1 cellular context compared by ENCODE assay signal in the genomic region with DNA sequence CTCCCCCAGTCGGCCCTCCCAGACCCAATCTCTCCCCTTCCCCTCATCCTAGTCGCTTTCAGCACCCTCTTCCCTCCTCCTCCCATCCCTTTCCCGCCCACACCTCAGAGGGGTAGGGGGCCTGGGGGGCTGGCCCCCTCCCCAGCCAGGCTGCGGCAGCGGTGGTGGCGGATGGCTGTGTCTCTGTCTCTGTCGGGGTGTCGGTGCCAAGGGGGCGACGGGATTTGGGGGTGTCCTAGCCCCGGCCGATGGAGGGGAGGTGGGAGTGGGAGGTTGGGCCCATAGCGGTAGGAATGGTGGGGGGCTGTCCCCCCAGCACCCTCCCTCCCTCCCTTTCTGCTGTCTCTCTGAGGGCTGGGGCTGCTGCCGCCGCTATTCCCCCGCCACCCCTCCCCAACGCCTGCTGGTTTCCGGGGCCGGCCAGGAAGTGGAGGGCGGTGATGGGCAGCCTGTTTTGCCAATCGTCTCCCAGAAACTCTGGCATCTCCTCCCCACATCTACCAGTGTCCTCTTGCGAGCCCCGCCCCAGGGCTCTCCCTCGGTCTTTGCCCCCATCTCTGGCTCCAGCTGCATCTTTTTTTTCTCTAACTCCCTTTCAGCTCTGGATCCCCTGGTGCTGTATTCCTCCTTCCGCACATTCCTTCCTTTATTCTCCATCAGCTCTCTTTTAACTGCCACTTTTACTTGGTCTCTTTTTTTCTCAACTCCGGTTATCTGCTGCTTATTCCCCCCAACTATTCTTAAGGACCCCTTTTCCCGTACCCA.
A peak's percentile ranks its signal among the peaks of the same experiment; 100 is the strongest.
TF ChIP-seq lines count a peak whose summit lies in the region.

Gene AGPAT1 (minus strand): TSS at position 374 of the 765 bp plus-strand sequence. CDS start 4,588 bp downstream, outside the sequence.

TF ChIP-seq in K562, 482 proteins besides CTCF, POLR2A, EP300 and RAD21 (continued from another document and continues in another):
- TF ChIP-seq MTA1 (IDR thresholded peaks at IDR 0.05; ENCODE audit: borderline replicate concordance) (peak; percentile 51), WHSC1 (IDR thresholded peaks at IDR 0.05; ENCODE audit: low read length) (no peak), ZEB2 (IDR thresholded peaks at IDR 0.05) (0 out of 2 replicates have a peak, but pooled peaks have one; percentile 47), ARID1B (IDR thresholded peaks at IDR 0.05) (peak; percentile 35), ZBTB17 (CRISPR knock-in tag; IDR thresholded peaks at IDR 0.05) (no peak), KDM4B (IDR thresholded peaks at IDR 0.05; ENCODE audit: borderline replicate concordance in 2 of 2, low read depth in 1 of 2) (peak in 1 of 2 experiments; percentile 99; a peak in 2 of 4 replicates), RFX7 (CRISPR knock-in tag; IDR thresholded peaks at IDR 0.05) (0 out of 2 replicates have a peak, but pooled peaks have one; percentile 11), LEF1 (IDR thresholded peaks at IDR 0.05) (0 out of 2 replicates have a peak, but pooled peaks have one; percentile 46), ZBTB5 (IDR thresholded peaks at IDR 0.05) (no peak), ZNF347 (CRISPR knock-in tag; IDR thresholded peaks at IDR 0.05; ENCODE audit: low read depth) (no peak), NR2C1 (IDR thresholded peaks at IDR 0.05) (peak; percentile 75; the same call in 1 of the 2 replicates), NR2C1 (tag; IDR thresholded peaks at IDR 0.05) (no peak), ZNF398 (CRISPR knock-in tag; IDR thresholded peaks at IDR 0.05) (no peak), GATAD2B (IDR thresholded peaks at IDR 0.05; ENCODE audit: borderline replicate concordance) (no peak), HNRNPK (IDR thresholded peaks at IDR 0.05; ENCODE audit: low read depth, low read length, poor library complexity, severe bottlenecking) (no peak), ASH1L (IDR thresholded peaks at IDR 0.05; ENCODE audit: borderline replicate concordance, low read depth, partially characterized antibody) (peak; percentile 54), BDP1 (IDR thresholded peaks at IDR 0.05; ENCODE audit: insufficient read depth, insufficient read length) (no peak), DNMT1 (IDR thresholded peaks at IDR 0.05) (peak; percentile 92; the same call in 1 of the 2 replicates), CREM (IDR thresholded peaks at IDR 0.05; ENCODE audit: low read depth) (peak; percentile 59), SPI1 (IDR thresholded peaks at IDR 0.05; ENCODE audit: borderline replicate concordance, low read depth, low read length) (peak; percentile 41; the same call in 1 of the 2 replicates)
- TF ChIP-seq, protein P1, sequence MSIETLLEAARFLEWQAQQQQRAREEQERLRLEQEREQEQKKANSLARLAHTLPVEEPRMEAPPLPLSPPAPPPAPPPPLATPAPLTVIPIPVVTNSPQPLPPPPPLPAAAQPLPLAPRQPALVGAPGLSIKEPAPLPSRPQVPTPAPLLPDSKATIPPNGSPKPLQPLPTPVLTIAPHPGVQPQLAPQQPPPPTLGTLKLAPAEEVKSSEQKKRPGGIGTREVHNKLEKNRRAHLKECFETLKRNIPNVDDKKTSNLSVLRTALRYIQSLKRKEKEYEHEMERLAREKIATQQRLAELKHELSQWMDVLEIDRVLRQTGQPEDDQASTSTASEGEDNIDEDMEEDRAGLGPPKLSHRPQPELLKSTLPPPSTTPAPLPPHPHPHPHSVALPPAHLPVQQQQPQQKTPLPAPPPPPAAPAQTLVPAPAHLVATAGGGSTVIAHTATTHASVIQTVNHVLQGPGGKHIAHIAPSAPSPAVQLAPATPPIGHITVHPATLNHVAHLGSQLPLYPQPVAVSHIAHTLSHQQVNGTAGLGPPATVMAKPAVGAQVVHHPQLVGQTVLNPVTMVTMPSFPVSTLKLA (conservative IDR thresholded peaks at IDR 0.05), result 0 out of 4 replicates have a peak, but pooled peaks of 1 of the 2 experiments have one; percentile 32
- TF ChIP-seq, protein P2, sequence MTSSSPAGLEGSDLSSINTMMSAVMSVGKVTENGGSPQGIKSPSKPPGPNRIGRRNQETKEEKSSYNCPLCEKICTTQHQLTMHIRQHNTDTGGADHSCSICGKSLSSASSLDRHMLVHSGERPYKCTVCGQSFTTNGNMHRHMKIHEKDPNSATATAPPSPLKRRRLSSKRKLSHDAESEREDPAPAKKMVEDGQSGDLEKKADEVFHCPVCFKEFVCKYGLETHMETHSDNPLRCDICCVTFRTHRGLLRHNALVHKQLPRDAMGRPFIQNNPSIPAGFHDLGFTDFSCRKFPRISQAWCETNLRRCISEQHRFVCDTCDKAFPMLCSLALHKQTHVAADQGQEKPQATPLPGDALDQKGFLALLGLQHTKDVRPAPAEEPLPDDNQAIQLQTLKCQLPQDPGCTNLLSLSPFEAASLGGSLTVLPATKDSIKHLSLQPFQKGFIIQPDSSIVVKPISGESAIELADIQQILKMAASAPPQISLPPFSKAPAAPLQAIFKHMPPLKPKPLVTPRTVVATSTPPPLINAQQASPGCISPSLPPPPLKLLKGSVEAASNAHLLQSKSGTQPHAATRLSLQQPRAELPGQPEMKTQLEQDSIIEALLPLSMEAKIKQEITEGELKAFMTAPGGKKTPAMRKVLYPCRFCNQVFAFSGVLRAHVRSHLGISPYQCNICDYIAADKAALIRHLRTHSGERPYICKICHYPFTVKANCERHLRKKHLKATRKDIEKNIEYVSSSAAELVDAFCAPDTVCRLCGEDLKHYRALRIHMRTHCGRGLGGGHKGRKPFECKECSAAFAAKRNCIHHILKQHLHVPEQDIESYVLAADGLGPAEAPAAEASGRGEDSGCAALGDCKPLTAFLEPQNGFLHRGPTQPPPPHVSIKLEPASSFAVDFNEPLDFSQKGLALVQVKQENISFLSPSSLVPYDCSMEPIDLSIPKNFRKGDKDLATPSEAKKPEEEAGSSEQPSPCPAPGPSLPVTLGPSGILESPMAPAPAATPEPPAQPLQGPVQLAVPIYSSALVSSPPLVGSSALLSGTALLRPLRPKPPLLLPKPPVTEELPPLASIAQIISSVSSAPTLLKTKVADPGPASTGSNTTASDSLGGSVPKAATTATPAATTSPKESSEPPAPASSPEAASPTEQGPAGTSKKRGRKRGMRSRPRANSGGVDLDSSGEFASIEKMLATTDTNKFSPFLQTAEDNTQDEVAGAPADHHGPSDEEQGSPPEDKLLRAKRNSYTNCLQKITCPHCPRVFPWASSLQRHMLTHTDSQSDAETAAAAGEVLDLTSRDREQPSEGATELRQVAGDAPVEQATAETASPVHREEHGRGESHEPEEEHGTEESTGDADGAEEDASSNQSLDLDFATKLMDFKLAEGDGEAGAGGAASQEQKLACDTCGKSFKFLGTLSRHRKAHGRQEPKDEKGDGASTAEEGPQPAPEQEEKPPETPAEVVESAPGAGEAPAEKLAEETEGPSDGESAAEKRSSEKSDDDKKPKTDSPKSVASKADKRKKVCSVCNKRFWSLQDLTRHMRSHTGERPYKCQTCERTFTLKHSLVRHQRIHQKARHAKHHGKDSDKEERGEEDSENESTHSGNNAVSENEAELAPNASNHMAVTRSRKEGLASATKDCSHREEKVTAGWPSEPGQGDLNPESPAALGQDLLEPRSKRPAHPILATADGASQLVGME (CRISPR knock-in tag; IDR thresholded peaks at IDR 0.05), result no peak
- TF ChIP-seq, protein P3, sequence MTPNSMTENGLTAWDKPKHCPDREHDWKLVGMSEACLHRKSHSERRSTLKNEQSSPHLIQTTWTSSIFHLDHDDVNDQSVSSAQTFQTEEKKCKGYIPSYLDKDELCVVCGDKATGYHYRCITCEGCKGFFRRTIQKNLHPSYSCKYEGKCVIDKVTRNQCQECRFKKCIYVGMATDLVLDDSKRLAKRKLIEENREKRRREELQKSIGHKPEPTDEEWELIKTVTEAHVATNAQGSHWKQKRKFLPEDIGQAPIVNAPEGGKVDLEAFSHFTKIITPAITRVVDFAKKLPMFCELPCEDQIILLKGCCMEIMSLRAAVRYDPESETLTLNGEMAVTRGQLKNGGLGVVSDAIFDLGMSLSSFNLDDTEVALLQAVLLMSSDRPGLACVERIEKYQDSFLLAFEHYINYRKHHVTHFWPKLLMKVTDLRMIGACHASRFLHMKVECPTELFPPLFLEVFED (CRISPR knock-in tag; conservative IDR thresholded peaks at IDR 0.05), result peak; percentile 84
- TF ChIP-seq, protein P4, sequence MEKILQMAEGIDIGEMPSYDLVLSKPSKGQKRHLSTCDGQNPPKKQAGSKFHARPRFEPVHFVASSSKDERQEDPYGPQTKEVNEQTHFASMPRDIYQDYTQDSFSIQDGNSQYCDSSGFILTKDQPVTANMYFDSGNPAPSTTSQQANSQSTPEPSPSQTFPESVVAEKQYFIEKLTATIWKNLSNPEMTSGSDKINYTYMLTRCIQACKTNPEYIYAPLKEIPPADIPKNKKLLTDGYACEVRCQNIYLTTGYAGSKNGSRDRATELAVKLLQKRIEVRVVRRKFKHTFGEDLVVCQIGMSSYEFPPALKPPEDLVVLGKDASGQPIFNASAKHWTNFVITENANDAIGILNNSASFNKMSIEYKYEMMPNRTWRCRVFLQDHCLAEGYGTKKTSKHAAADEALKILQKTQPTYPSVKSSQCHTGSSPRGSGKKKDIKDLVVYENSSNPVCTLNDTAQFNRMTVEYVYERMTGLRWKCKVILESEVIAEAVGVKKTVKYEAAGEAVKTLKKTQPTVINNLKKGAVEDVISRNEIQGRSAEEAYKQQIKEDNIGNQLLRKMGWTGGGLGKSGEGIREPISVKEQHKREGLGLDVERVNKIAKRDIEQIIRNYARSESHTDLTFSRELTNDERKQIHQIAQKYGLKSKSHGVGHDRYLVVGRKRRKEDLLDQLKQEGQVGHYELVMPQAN (IDR thresholded peaks at IDR 0.05; ENCODE audit: borderline replicate concordance), result peak; percentile 72; the same call in 1 of the 2 replicates
- TF ChIP-seq, protein P5, sequence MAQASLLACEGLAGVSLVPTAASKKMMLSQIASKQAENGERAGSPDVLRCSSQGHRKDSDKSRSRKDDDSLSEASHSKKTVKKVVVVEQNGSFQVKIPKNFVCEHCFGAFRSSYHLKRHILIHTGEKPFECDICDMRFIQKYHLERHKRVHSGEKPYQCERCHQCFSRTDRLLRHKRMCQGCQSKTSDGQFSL (CRISPR knock-in tag; IDR thresholded peaks at IDR 0.05), result no peak
- TF ChIP-seq, protein P5 (tag; IDR thresholded peaks at IDR 0.05), result 0 out of 4 replicates have a peak, but pooled peaks of 1 of the 2 experiments have one; percentile 33
